Comparison of ENCODE assay signal across 19 cellular contexts in genomic region chr10:102392306-102392705, GRCh38. TPM values are rescaled to one million over a fixed set of nuclear protein-coding genes. Genes with fewer than 3 reads are reported as not detected.
"Had no signal": no experiment of that assay in that cellular context is flagged by ENCODE, and none has a peak within 500 bp of the region (broad histone marks: within the 10 kb centered on the region; RNA-seq: fewer than 3 reads in every experiment).

No MANE protein-coding gene starts in this region.

- H3K27ac Mint-ChIP-seq: nephron progenitor cell, progenitor cell of endocrine pancreas had no signal

- H3K9me3 ChIP-seq: adrenal gland, left lung, right atrium auricular region, stomach, thoracic aorta had no signal

- FAIRE-seq: colon, kidney, urothelium cell line had no signal

- H3K27ac ChIP-seq: adrenal gland, cardiac muscle cell, left lung, right atrium auricular region, SK-N-MC, stomach, thoracic aorta had no signal

- H3K36me3 ChIP-seq: adrenal gland, cardiac muscle cell, right atrium auricular region, thoracic aorta had no signal

- DNase-seq: activated CD4-positive, alpha-beta memory T cell treated with anti-CD3 and anti-CD28 coated beads, Interleukin-2, amount 10 ng/mL, durations not matched to agents 7 days and 5 days; activated CD4-positive, CD25-positive, alpha-beta regulatory T cell treated with anti-CD3 and anti-CD28 coated beads, Interleukin-2, amount 50 U/mL, for 72 hours; activated naive CD4-positive, alpha-beta T cell treated with Interleukin-2 at 50 U/mL for 16 hours; adrenal gland; kidney; left lung; nephron progenitor cell; stimulated activated CD4-positive, alpha-beta T cell treated with anti-CD3 and anti-CD28 coated beads, Interleukin-4, amount 100 ng/mL, for 24 hours; stomach; T1000 had no signal

- H3K9me3 Mint-ChIP-seq: activated CD4-positive, alpha-beta memory T cell treated with anti-CD3 and anti-CD28 coated beads, Interleukin-2, amount 10 ng/mL, durations not matched to agents 7 days and 5 days; nephron progenitor cell had no signal

- H3K4me3 ChIP-seq: adrenal gland, cardiac muscle cell, left lung, right atrium auricular region, SK-N-MC, stomach, thoracic aorta had no signal

- H3K27me3 Mint-ChIP-seq: activated CD4-positive, alpha-beta memory T cell treated with anti-CD3 and anti-CD28 coated beads, Interleukin-2, amount 10 ng/mL, durations not matched to agents 7 days and 5 days had no signal

- ATAC-seq: esophagus mucosa, left lung had no signal

- H3K27me3 ChIP-seq: adrenal gland, left lung, right atrium auricular region, stomach had no signal

RNA-seq across cellular contexts. Expression of gene C10orf95, which starts 59.0 kb away (rescaled TPM):
- total RNA-seq: cardiac muscle cell, right atrium auricular region, skeletal muscle tissue, thoracic aorta had no signal
